14 cellular contexts compared by ENCODE assay signal in the genomic region with DNA sequence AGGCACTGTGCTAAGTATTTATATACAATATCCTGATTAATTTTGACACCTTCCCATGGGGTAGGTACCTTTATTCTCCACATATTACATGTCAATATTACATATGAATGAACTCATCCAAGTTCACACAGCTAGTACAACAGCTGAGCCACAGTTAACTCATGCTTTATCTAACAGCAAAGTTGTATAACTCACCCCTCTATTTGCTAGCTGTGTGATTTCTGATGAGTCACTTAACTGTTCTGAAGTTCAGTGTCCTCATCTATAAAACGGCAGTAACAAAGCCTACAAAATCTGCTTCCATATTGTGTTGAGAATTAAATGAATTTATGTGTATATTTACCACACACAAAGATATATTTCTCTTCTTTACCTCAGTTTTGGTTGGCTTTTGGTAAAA. TPM values are rescaled to one million over a fixed set of nuclear protein-coding genes. Genes with fewer than 3 reads are reported as not detected.
DNase-seq lines count a peak whose midpoint lies in the region; ATAC-seq and TF ChIP-seq lines count a peak whose summit lies in the region.
"Had no signal": no experiment of that assay in that cellular context is flagged by ENCODE, and none has a peak within 500 bp of the region (broad histone marks: within the 10 kb centered on the region; RNA-seq: fewer than 3 reads in every experiment).

No MANE protein-coding gene starts in this region.

- no peaks in the 10 kb centered on the region for H3K27me3 ChIP-seq in foreskin keratinocyte
- H3K27me3 ChIP-seq in skeletal muscle tissue (ENCODE audit: control insufficient read depth in 3 of 3, insufficient read depth in 3 of 3, low read length in 3 of 3), result no peaks in the 10 kb centered on the region
- H3K27me3 ChIP-seq in vagina, result no peaks in the 10 kb centered on the region

- H3K4me1 Mint-ChIP-seq in HFFc6 (ENCODE audit: low read depth), result peaks cover 53% of the 10 kb centered on the region

- intact Hi-C loops in vagina (cut with DNase I), result no loop called here

- no peaks in the 10 kb centered on the region for H3K9me3 ChIP-seq in skeletal muscle tissue (ENCODE audit: control insufficient read depth in 3 of 3, low read length in 3 of 3)
- no peaks in the 10 kb centered on the region for H3K9me3 ChIP-seq in vagina

- TF ChIP-seq CTCF in HFFc6 (IDR thresholded peaks at IDR 0.05), result no peak
- TF ChIP-seq CTCF in astrocyte of the spinal cord (IDR thresholded peaks at IDR 0.05; ENCODE audit: low read depth, low read length), result no peak
- TF ChIP-seq CTCF in foreskin keratinocyte (conservative IDR thresholded peaks at IDR 0.05), result no peak
- no peak for TF ChIP-seq CTCF in vagina (IDR thresholded peaks at IDR 0.05)

- in situ Hi-C loops in astrocyte of the spinal cord (cut with HindIII; ENCODE audit: low sequenced_read_pairs), result no loop called here

- peak; percentile 64 for DNase-seq in HFFc6
- DNase-seq in astrocyte of the spinal cord (ENCODE audit: low read depth, low spot score), result peak; percentile 65
- peak; percentile 47 to 68 for DNase-seq in foreskin keratinocyte
- DNase-seq in vagina (ENCODE audit: extremely low spot score in 2 of 2), result no peak
- no peak for DNase-seq in NCI-H146 (lab: John Stamatoyannopoulos, UW)
- DNase-seq: activated T-cell treated with anti-CD3 and anti-CD28 coated beads, Interleukin-2, amount 50 U/mL, for 1 hour; CD8-positive, alpha-beta memory T cell; MM.1S; small intestine; T-cell had no signal

- TF ChIP-seq POLR2A in vagina (IDR thresholded peaks at IDR 0.05), result no peak

- no peaks in the 10 kb centered on the region for H3K9me3 Mint-ChIP-seq in HFFc6
- H3K9me3 Mint-ChIP-seq: T-cell had no signal

- H3K27ac Mint-ChIP-seq in HFFc6, result peak overlapping the region; percentile 45; the same call in 1 of the 2 replicates
- H3K27ac Mint-ChIP-seq: CD8-positive, alpha-beta memory T cell; T-cell had no signal

- peak; percentile 93 for ATAC-seq in foreskin keratinocyte
- no peak for ATAC-seq in GM19397 (IDR thresholded peaks at IDR 0.05; ENCODE audit: unreplicated experiment)
- ATAC-seq: T-cell had no signal

- no peak overlapping the region for H3K4me3 ChIP-seq in astrocyte of the spinal cord (ENCODE audit: low read depth, low read length)
- no peak overlapping the region for H3K4me3 ChIP-seq in skeletal muscle tissue (ENCODE audit: low read length in 3 of 3)
- H3K4me3 ChIP-seq in vagina, result no peak overlapping the region

- H3K9ac ChIP-seq in skeletal muscle tissue (ENCODE audit: low read depth in 1 of 3, low read length in 3 of 3), result no peak overlapping the region

- H3K4me1 ChIP-seq in foreskin keratinocyte (peaks cover 21% of the 10 kb centered on the region), skeletal muscle tissue (ENCODE audit: control insufficient read depth in 3 of 3, insufficient read depth in 3 of 3, low read length in 3 of 3) (no peaks in the 10 kb centered on the region), vagina (no peaks in the 10 kb centered on the region)

- H3K36me3 ChIP-seq in skeletal muscle tissue (ENCODE audit: control insufficient read depth in 3 of 3, insufficient read depth in 3 of 3, low read length in 3 of 3) (no peaks in the 10 kb centered on the region), vagina (no peaks in the 10 kb centered on the region)

- no peak overlapping the region for H3K4me3 Mint-ChIP-seq in HFFc6
- H3K4me3 Mint-ChIP-seq: CD8-positive, alpha-beta memory T cell; nephron; T-cell had no signal

- peaks cover 3% of the 10 kb centered on the region; the same call in 1 of the 2 replicates for H3K27me3 Mint-ChIP-seq in HFFc6 (ENCODE audit: insufficient read depth)

- H3K27ac ChIP-seq in foreskin keratinocyte, result no peak overlapping the region
- H3K27ac ChIP-seq in skeletal muscle tissue (ENCODE audit: low read depth, low read length), result peak overlapping the region; percentile 54
- H3K27ac ChIP-seq in vagina, result no peak overlapping the region

- H3K36me3 Mint-ChIP-seq in HFFc6 (ENCODE audit: low read depth), result 0 out of 2 replicates have a peak, but pooled peaks cover 5% of the 10 kb centered on the region
- H3K36me3 Mint-ChIP-seq: CD8-positive, alpha-beta memory T cell; T-cell had no signal

RNA-seq across cellular contexts. Expression of gene KDR, which starts 48.2 kb away (rescaled TPM):
- not detected for total RNA-seq in HFFc6 (2021; fragmentation: NEBNext Ultra II Directional; extraction: Animal tissue kit (Norgen Biotek cat#: 25700))
- total RNA-seq in foreskin keratinocyte (not detected in 2 replicates), skeletal muscle tissue (49.1 TPM), vagina (19.4 TPM)
- not detected in 2 replicates for polyA plus RNA-seq in foreskin keratinocyte
- total RNA-seq: CD8-positive, alpha-beta memory T cell; OCI-LY7 had no signal
- polyA plus RNA-seq: CD8-positive, alpha-beta memory T cell had no signal

Comparison
In these comparisons a context has a peak if more than half of its experiments do, and no peak if none do; other contexts are left out.
1. DNase-seq: peak in HFFc6 (single experiment), astrocyte of the spinal cord (single experiment) and foreskin keratinocyte (2 of 2); none in vagina (0 of 2) and NCI-H146 (single experiment).
2. RNA of gene KDR, which starts 48.2 kb away (total RNA-seq): 49.1 TPM in skeletal muscle tissue (single experiment) and 19.4 TPM in vagina (single experiment); not detected in HFFc6 and not detected in foreskin keratinocyte; every median in the first group is over 10 times any median in the second.